In the genomic region with DNA sequence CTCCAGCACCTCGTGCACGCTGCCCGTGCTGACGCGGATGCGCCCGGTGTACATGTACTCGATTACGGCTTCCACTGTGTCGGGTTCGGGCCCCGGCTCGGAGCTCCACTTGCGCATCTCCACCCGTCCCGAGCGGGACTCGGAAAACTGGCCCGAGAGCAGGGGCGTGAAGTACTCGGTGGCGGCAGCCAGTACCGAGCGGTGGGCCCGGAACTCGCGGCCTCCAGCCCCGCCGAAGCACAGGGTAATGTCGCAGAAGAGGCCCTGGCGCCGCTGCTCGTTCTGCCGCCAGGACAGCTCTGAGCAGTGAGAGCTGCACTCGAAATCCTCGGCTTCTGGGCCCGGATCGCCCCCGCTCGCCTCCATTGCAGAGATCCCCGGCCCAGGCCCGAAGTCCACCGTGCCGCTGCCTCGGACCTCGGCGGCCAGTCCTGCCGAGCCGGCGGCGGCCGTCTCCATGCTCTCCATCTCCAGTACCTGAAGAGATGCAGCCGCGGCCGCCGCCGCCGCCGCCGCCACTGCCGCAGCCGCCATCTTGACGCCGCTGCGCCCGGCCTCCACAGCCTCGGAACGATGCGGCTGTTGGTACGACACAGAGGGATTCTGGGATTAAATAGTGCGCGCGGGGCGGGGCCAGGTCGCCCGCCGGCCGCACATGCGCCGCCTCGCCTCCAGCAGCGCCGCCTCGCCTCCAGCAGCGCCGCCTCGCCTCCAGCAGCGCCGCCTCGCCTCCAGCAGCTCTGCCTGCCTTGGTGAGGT, we compare ENCODE assay signal across 8 cellular contexts. TPM values are rescaled to one million over a fixed set of nuclear protein-coding genes. Genes with fewer than 3 reads are reported as not detected.
DNase-seq lines count a peak whose midpoint lies in the region; ATAC-seq and TF ChIP-seq lines count a peak whose summit lies in the region.

A gene with protein sequence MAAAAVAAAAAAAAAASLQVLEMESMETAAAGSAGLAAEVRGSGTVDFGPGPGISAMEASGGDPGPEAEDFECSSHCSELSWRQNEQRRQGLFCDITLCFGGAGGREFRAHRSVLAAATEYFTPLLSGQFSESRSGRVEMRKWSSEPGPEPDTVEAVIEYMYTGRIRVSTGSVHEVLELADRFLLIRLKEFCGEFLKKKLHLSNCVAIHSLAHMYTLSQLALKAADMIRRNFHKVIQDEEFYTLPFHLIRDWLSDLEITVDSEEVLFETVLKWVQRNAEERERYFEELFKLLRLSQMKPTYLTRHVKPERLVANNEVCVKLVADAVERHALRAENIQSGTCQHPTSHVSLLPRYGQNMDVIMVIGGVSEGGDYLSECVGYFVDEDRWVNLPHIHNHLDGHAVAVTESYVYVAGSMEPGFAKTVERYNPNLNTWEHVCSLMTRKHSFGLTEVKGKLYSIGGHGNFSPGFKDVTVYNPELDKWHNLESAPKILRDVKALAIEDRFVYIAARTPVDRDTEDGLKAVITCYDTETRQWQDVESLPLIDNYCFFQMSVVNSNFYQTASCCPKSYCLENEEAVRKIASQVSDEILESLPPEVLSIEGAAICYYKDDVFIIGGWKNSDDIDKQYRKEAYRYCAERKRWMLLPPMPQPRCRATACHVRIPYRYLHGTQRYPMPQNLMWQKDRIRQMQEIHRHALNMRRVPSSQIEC (minus strand): TSS at position 587 of the 759 bp plus-strand sequence. CDS start 53 bp downstream, at position 534.

- H3K36me3 ChIP-seq in duodenal mucosa (ENCODE audit: control insufficient read depth in 1 of 2, insufficient read depth in 2 of 2, low read length in 2 of 2): peaks cover 15 to 29% of the 10 kb centered on the region in 2 donors

- peak within 1 kb of the TSS; percentile 75 for H3K27ac ChIP-seq in duodenal mucosa (ENCODE audit: low read depth, low read length)

- ATAC-seq in GM19351 (IDR thresholded peaks at IDR 0.05; ENCODE audit: unreplicated experiment): peak; percentile 84
- peak; percentile 76 for ATAC-seq in HG03520 (IDR thresholded peaks at IDR 0.05; ENCODE audit: unreplicated experiment)

- intact Hi-C loops in lower leg skin (cut with DNase I; ENCODE audit: low total_unique reads): no loop called here

- WGBS in lower leg skin, 2 donors: 0 to 1% methylated on average over 5 to 26 of the region's 90 CpGs

- peak within 1 kb of the TSS; percentile 84 to 95 for H3K4me3 ChIP-seq in duodenal mucosa (ENCODE audit: low read depth in 1 of 2, low read length in 2 of 2)
- H3K4me3 ChIP-seq in lower leg skin (ENCODE audit: low read depth, poor library complexity, severe bottlenecking): peak within 1 kb of the TSS; percentile 78

- no peak for TF ChIP-seq POLR2A in lower leg skin (IDR thresholded peaks at IDR 0.05)

- peaks cover 19 to 21% of the 10 kb centered on the region in 2 donors for H3K4me1 ChIP-seq in duodenal mucosa (ENCODE audit: control insufficient read depth in 1 of 2, insufficient read depth in 2 of 2, low read length in 2 of 2)

- H3K27me3 ChIP-seq in duodenal mucosa (ENCODE audit: control insufficient read depth in 1 of 2, insufficient read depth in 2 of 2, low read length in 2 of 2): no peaks in the 10 kb centered on the region

- peak; percentile 10 to 89 (median 76) for DNase-seq in C1 segment of cervical spinal cord (lab: John Stamatoyannopoulos, UW)
- DNase-seq in NCI-H748 (lab: John Stamatoyannopoulos, UW; ENCODE audit: unreplicated experiment): peak; percentile 92
- DNase-seq in activated CD4-positive, alpha-beta T cell treated with anti-CD3 and anti-CD28 coated beads, Interleukin-2, amount 50 U/mL, for 4 hours: peak; percentile 82 to 83
- peak; percentile 82 to 96 for DNase-seq in lower leg skin (ENCODE audit: low spot score in 2 of 2)
- DNase-seq in stimulated activated CD4-positive, alpha-beta T cell treated with anti-CD3 and anti-CD28 coated beads, Interleukin-4, amount 100 ng/mL, for 48 hours (ENCODE audit: low read depth in 2 of 2): peak; percentile 85 to 86

- TF ChIP-seq CTCF in lower leg skin (IDR thresholded peaks at IDR 0.05): no peak

- no peaks in the 10 kb centered on the region for H3K9me3 ChIP-seq in duodenal mucosa (ENCODE audit: control insufficient read depth in 1 of 2, low read length in 2 of 2)

- H3K9ac ChIP-seq in duodenal mucosa (ENCODE audit: low read depth in 1 of 2, low read length in 2 of 2): peak within 1 kb of the TSS; percentile 90 to 94

RNA-seq across cellular contexts. Expression of the gene that starts here (rescaled TPM):
- total RNA-seq in lower leg skin: 10 to 100 TPM; 23.6 to 27.7 (median 25.2) TPM

Comparison
In these comparisons a context has a peak if more than half of its experiments do, and no peak if none do; other contexts are left out.
1. Peak in every context shown above with its lines: DNase-seq, ATAC-seq, H3K4me3 ChIP-seq and H3K27ac ChIP-seq.